ENCODE assay signal across 8 cellular contexts in the genomic region with DNA sequence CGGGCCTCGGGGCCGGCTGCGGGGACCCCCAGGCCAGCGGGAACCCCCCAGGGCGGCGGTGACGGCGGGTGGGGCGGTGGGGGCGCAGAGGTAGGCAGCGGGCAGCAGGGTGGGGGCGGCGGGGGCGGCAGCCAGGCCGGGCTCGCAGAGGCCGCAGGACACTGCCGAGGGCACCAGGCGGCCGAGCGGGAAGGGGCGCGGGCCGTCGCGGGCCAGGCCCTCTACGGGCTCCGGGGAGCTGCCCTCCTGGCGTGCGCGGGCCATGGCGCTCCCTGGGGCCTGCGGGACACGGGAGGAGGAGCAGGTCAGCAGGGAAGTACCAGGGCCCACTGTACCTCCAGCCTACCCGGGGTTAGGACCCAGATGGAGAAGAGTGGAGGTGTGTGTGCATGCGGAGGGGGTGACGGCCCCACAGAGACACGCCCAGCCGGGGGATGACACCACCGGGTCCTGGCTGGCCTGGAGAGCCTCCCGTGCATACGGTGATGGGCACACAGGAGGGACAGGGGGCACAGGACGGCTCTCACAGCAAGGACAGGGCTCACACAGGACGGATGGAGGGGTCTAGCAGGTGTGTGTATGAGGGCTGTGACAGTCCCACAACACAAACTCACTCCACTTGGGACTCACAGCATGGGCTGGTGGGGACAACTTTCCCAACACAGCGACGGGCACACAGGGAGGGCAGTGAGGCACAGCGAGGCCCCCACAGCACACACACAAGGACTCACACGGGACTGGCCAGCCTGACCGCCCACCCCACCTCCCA. TPM values are rescaled to one million over a fixed set of nuclear protein-coding genes. Genes with fewer than 3 reads are reported as not detected.
DNase-seq lines count a peak whose midpoint lies in the region; ATAC-seq and TF ChIP-seq lines count a peak whose summit lies in the region.

No MANE protein-coding gene starts in this region.

- H3K9me3 ChIP-seq in NT2/D1 (ENCODE audit: insufficient read depth, low read length) (no peaks in the 10 kb centered on the region), heart right ventricle (no peaks in the 10 kb centered on the region)

- H3K27ac ChIP-seq in heart right ventricle = peak overlapping the region; percentile 96 to 100 (median 100)

- H3K4me3 ChIP-seq in NT2/D1 (ENCODE audit: insufficient read length, low read depth) = peak overlapping the region; percentile 72
- peak overlapping the region; percentile 12 to 99 (median 94) for H3K4me3 ChIP-seq in heart right ventricle
- H3K4me3 ChIP-seq in skeletal muscle cell (ENCODE audit: low read depth, low read length) = peak overlapping the region; percentile 71

- H3K4me1 ChIP-seq in NT2/D1 (ENCODE audit: insufficient read depth, insufficient read length) (peaks cover 18% of the 10 kb centered on the region), heart right ventricle (peaks cover 11 to 66% (median 42%) of the 10 kb centered on the region in 9 donors)

- peaks cover 4% of the 10 kb centered on the region for H3K36me3 ChIP-seq in NT2/D1 (ENCODE audit: insufficient read depth, insufficient read length, low read length)
- H3K36me3 ChIP-seq in heart right ventricle = peaks cover 0 to 21% (median 0%) of the 10 kb centered on the region in 9 donors

- H3K9ac ChIP-seq in NT2/D1 (ENCODE audit: insufficient read length, low read depth) = peak overlapping the region; percentile 86

- WGBS in heart right ventricle, 2 donors = 4 to 5% methylated on average over 50 of the region's 50 CpGs

- H3K27me3 ChIP-seq in NT2/D1 (ENCODE audit: insufficient read depth, insufficient read length) = peaks cover 18% of the 10 kb centered on the region
- no peaks in the 10 kb centered on the region for H3K27me3 ChIP-seq in heart right ventricle

- ATAC-seq in heart right ventricle = peak in 4 of 8 donors; percentile 0 to 14 (median 0)
- ATAC-seq in GM18873 (IDR thresholded peaks at IDR 0.05; ENCODE audit: low FRiP score, unreplicated experiment) = no peak
- no peak for ATAC-seq in HG03571 (IDR thresholded peaks at IDR 0.05; ENCODE audit: unreplicated experiment)

- DNase-seq in NCI-H1105 treated with DMSO at 0.1 percent for 48 hours (lab: John Stamatoyannopoulos, UW) = peak; percentile 22
- DNase-seq in NCI-H1105 (lab: John Stamatoyannopoulos, UW) = no peak
- DNase-seq in NT2/D1 (ENCODE audit: low read depth, low spot score) = no peak
- DNase-seq in activated gamma-delta T cell treated with anti-CD3 and anti-CD28 coated beads, Interleukin-2, amount 50 U/mL, for 16 hours (ENCODE audit: low read depth) = peak; percentile 25
- peak in 1 of 2 donors; percentile 47 for DNase-seq in heart right ventricle
- no peak for DNase-seq in skeletal muscle cell (ENCODE audit: low read depth)

- intact Hi-C loops in heart right ventricle (cut with DNase I) = loop anchor here in 1 of 10 donors (2.0 kb wide), 1 partner anchor 14 kb away; no protein-coding TSS in a partner anchor

- no peak for TF ChIP-seq CTCF in heart right ventricle (IDR thresholded peaks at IDR 0.05)

RNA-seq across cellular contexts. Expression of a gene that starts 2.6 kb away (rescaled TPM):
- 1 to 10 TPM; 2.4 to 5.5 (median 3.5) TPM for total RNA-seq in heart right ventricle
- 1 to 10 TPM; 4.1 to 6.0 TPM for polyA plus RNA-seq in heart right ventricle

RNA-seq across cellular contexts. Expression of a gene that starts 28.0 kb away (rescaled TPM):
- 10 to 100 TPM; 14.2 to 28.7 (median 17.4) TPM for total RNA-seq in heart right ventricle
- polyA plus RNA-seq in heart right ventricle = 10 to 100 TPM; 15.8 to 31.1 TPM

RNA-seq across cellular contexts. Expression of a gene that starts 46.3 kb away (rescaled TPM):
- total RNA-seq in heart right ventricle = 10 to 100 TPM in 8 of 10 donors, 1 to 10 TPM in 2; 9.2 to 14.2 (median 11.6) TPM
- 10 to 100 TPM; 13.7 to 16.4 TPM for polyA plus RNA-seq in heart right ventricle

Comparison
In these comparisons a context has a peak if more than half of its experiments do, and no peak if none do; other contexts are left out.
1. DNase-seq: peak in NCI-H1105 treated with DMSO at 0.1 percent for 48 hours (single experiment) and activated gamma-delta T cell treated with anti-CD3 and anti-CD28 coated beads, Interleukin-2, amount 50 U/mL, for 16 hours (single experiment); none in NCI-H1105 (single experiment), NT2/D1 (single experiment) and skeletal muscle cell (single experiment).
2. Peak in every context shown above with its lines, with median percentiles within 50 percentile points of each other: H3K4me3 ChIP-seq.